ENCODE assay signal across 8 cellular contexts in genomic region chr17:1643293-1643998, GRCh38. TPM values are rescaled to one million over a fixed set of nuclear protein-coding genes. Genes with fewer than 3 reads are reported as not detected.
DNase-seq lines count a peak whose midpoint lies in the region; ATAC-seq and TF ChIP-seq lines count a peak whose summit lies in the region.

No MANE protein-coding gene starts in this region.

- peak overlapping the region in 1 of 2 experiments; percentile 59 for H2BK12ac ChIP-seq in mesenchymal stem cell (ENCODE audit: low read length in 2 of 2)

- peak; percentile 51 to 79 (median 72) for DNase-seq in CD4-positive, CD25-positive, alpha-beta regulatory T cell
- peak; percentile 44 for DNase-seq in activated CD4-positive, alpha-beta T cell treated with anti-CD3 and anti-CD28 coated beads for 1 hour
- DNase-seq in dermis blood vessel endothelial cell (peak; percentile 59), mesenchymal stem cell (no peak), testis (peak; percentile 64)

- no peaks in the 10 kb centered on the region for H3K79me1 ChIP-seq in mesenchymal stem cell (replicated peaks; ENCODE audit: low read length, poor library complexity, severe bottlenecking)

- no peaks in the 10 kb centered on the region for H3K9me3 ChIP-seq in CD4-positive, CD25-positive, alpha-beta regulatory T cell (ENCODE audit: control insufficient read depth in 2 of 2, low read length in 2 of 2)
- H3K9me3 ChIP-seq in mesenchymal stem cell (ENCODE audit: control insufficient read depth, low read length), result no peaks in the 10 kb centered on the region
- no peaks in the 10 kb centered on the region for H3K9me3 ChIP-seq in testis

- no peaks in the 10 kb centered on the region for H3K27me3 ChIP-seq in CD4-positive, CD25-positive, alpha-beta regulatory T cell (ENCODE audit: control insufficient read depth, insufficient read depth, low read length)
- H3K27me3 ChIP-seq in mesenchymal stem cell (ENCODE audit: control insufficient read depth in 1 of 2, insufficient read depth in 1 of 2, low read length in 2 of 2), result peaks cover 0 to 7% of the 10 kb centered on the region in 2 experiments
- H3K27me3 ChIP-seq in testis, result no peaks in the 10 kb centered on the region

- peak in 1 of 3 experiments; percentile 12 for TF ChIP-seq CTCF in testis (IDR thresholded peaks at IDR 0.05)

- no peak overlapping the region for H3K4me3 ChIP-seq in CD4-positive, CD25-positive, alpha-beta regulatory T cell (ENCODE audit: low read depth, low read length)
- peak overlapping the region; percentile 56 to 60 for H3K4me3 ChIP-seq in mesenchymal stem cell (ENCODE audit: insufficient read depth in 1 of 2, low read depth in 1 of 2, low read length in 2 of 2)
- H3K4me3 ChIP-seq in testis, result peak overlapping the region; percentile 20 to 43

- H3K9ac ChIP-seq in mesenchymal stem cell (ENCODE audit: low read length), result no peak overlapping the region

- no peak overlapping the region for H2AK5ac ChIP-seq in mesenchymal stem cell (ENCODE audit: low read length, severe bottlenecking)

- no peak for TF ChIP-seq POLR2A in testis (IDR thresholded peaks at IDR 0.05)

- H4K91ac ChIP-seq in mesenchymal stem cell (ENCODE audit: low read length), result peak overlapping the region; percentile 34

- H3K18ac ChIP-seq in mesenchymal stem cell (ENCODE audit: low read depth in 1 of 2, low read length in 2 of 2), result peak overlapping the region; percentile 80 to 97

- no peak overlapping the region for H2BK5ac ChIP-seq in mesenchymal stem cell (ENCODE audit: low read depth, low read length, poor library complexity, severe bottlenecking)

- peaks cover 22% of the 10 kb centered on the region for H3K4me1 ChIP-seq in CD4-positive, CD25-positive, alpha-beta regulatory T cell (ENCODE audit: control insufficient read depth, insufficient read depth, low read length, poor library complexity, severe bottlenecking)
- peaks cover 42% of the 10 kb centered on the region for H3K4me1 ChIP-seq in mesenchymal stem cell (ENCODE audit: control insufficient read depth, insufficient read depth, low read depth, low read length)
- peaks cover 14% of the 10 kb centered on the region for H3K4me1 ChIP-seq in testis

- no peaks in the 10 kb centered on the region for H3K36me3 Mint-ChIP-seq in CD4-positive, CD25-positive, alpha-beta regulatory T cell

- peak overlapping the region in 1 of 2 experiments; percentile 63 for H3K14ac ChIP-seq in mesenchymal stem cell (ENCODE audit: low read length in 2 of 2)

- H3K23ac ChIP-seq in mesenchymal stem cell (ENCODE audit: low read length in 2 of 2), result peak overlapping the region in 1 of 2 experiments; percentile 9

- peaks cover 0 to 3% (median 0%) of the 10 kb centered on the region in 7 donors for H3K9me3 Mint-ChIP-seq in CD4-positive, CD25-positive, alpha-beta regulatory T cell

- H2BK120ac ChIP-seq in mesenchymal stem cell (ENCODE audit: low read depth, low read length), result peak overlapping the region; percentile 74

- peak overlapping the region in 1 of 2 experiments; percentile 5 for H3K4ac ChIP-seq in mesenchymal stem cell (ENCODE audit: low read depth in 1 of 2, low read length in 2 of 2)

- peak overlapping the region in 2 of 4 donors; percentile 87 to 90 for H3K4me3 Mint-ChIP-seq in CD4-positive, CD25-positive, alpha-beta regulatory T cell

- ATAC-seq in CD4-positive, CD25-positive, alpha-beta regulatory T cell (ENCODE audit: low read depth in 2 of 2), result peak; percentile 51 to 62
- ATAC-seq in HG02759 (IDR thresholded peaks at IDR 0.05; ENCODE audit: unreplicated experiment), result peak; percentile 32
- ATAC-seq in GM19452 (IDR thresholded peaks at IDR 0.05; ENCODE audit: unreplicated experiment), result no peak
- ATAC-seq in HG03139 (IDR thresholded peaks at IDR 0.05; ENCODE audit: unreplicated experiment), result no peak

- peak overlapping the region; percentile 90 for H4K8ac ChIP-seq in mesenchymal stem cell (ENCODE audit: low read length)

- peak overlapping the region; percentile 8 for H2AFZ ChIP-seq in mesenchymal stem cell (ENCODE audit: low read depth, low read length)

- H2BK15ac ChIP-seq in mesenchymal stem cell (ENCODE audit: low read depth, poor library complexity, severe bottlenecking), result peak overlapping the region; percentile 89

- H3K36me3 ChIP-seq in CD4-positive, CD25-positive, alpha-beta regulatory T cell (ENCODE audit: control insufficient read depth, insufficient read depth, low read length), result no peaks in the 10 kb centered on the region
- H3K36me3 ChIP-seq in mesenchymal stem cell (ENCODE audit: control insufficient read depth in 1 of 2, insufficient read depth in 2 of 2, low read depth in 1 of 2, low read length in 2 of 2) (peaks cover 6 to 9% of the 10 kb centered on the region in 2 experiments), testis (ENCODE audit: low read depth, missing control alignments) (no peaks in the 10 kb centered on the region)

- intact Hi-C loops in testis (cut with DNase I; ENCODE audit: low total_unique reads), result no loop called here

- peak overlapping the region; percentile 98 for H3K4me2 ChIP-seq in mesenchymal stem cell (ENCODE audit: low read length, poor library complexity, severe bottlenecking)

- no peak overlapping the region for H3K27ac ChIP-seq in CD4-positive, CD25-positive, alpha-beta regulatory T cell (ENCODE audit: insufficient read depth, low read length, poor library complexity, severe bottlenecking)
- H3K27ac ChIP-seq in mesenchymal stem cell (ENCODE audit: low read length, poor library complexity, severe bottlenecking), result no peak overlapping the region
- H3K27ac ChIP-seq in testis, result no peak overlapping the region

- H3K27me3 Mint-ChIP-seq in CD4-positive, CD25-positive, alpha-beta regulatory T cell, result no peaks in the 10 kb centered on the region

- H3K27ac Mint-ChIP-seq in CD4-positive, CD25-positive, alpha-beta regulatory T cell, result no peak overlapping the region

- WGBS in mesenchymal stem cell, result 8% methylated on average over 40 of the region's 90 CpGs
- WGBS in testis, 2 donors, result 1% methylated on average over 36 of the region's 90 CpGs; no CpG with 5 or more reads in 1 of the 2 donors

- peaks cover 0 to 15% (median 4%) of the 10 kb centered on the region in 4 donors for H3K4me1 Mint-ChIP-seq in CD4-positive, CD25-positive, alpha-beta regulatory T cell

RNA-seq across cellular contexts. Expression of gene SCARF1, which starts 2.1 kb away (rescaled TPM):
- 1.5 TPM for total RNA-seq in CD4-positive, CD25-positive, alpha-beta regulatory T cell
- polyA plus RNA-seq in CD4-positive, CD25-positive, alpha-beta regulatory T cell, result under 1 TPM in 1 of 4 donors, not detected in 3; 0.49 TPM
- total RNA-seq in dermis blood vessel endothelial cell, result 172 and 200 TPM in 2 replicates
- 3.0 TPM for polyA plus RNA-seq in mesenchymal stem cell (2013, experiment 1 of 2)
- 3.3 TPM for polyA plus RNA-seq in mesenchymal stem cell (2013, experiment 2 of 2)
- 10 to 100 TPM in 1 of 2 donors, 1 to 10 TPM in 1; 9.3 to 11.6 TPM for total RNA-seq in testis
- 4.7 TPM for polyA plus RNA-seq in testis (ENCODE audit: insufficient read depth, low read depth, low replicate concordance)

RNA-seq across cellular contexts. Expression of gene RILP, which starts 6.2 kb away (rescaled TPM):
- 1.5 TPM for total RNA-seq in CD4-positive, CD25-positive, alpha-beta regulatory T cell
- 1 to 10 TPM; 3.7 to 7.6 (median 5.2) TPM for polyA plus RNA-seq in CD4-positive, CD25-positive, alpha-beta regulatory T cell
- total RNA-seq in dermis blood vessel endothelial cell (12.0 and 15.7 TPM in 2 replicates), testis (10 to 100 TPM; 30.6 to 32.5 TPM)
- polyA plus RNA-seq in mesenchymal stem cell (2013, experiment 1 of 2), result 10.4 TPM
- 10.6 TPM for polyA plus RNA-seq in mesenchymal stem cell (2013, experiment 2 of 2)
- 8.4 TPM for polyA plus RNA-seq in testis (ENCODE audit: insufficient read depth, low read depth, low replicate concordance)

RNA-seq across cellular contexts. Expression of gene SLC43A2, which starts 14.8 kb away (rescaled TPM):
- total RNA-seq in CD4-positive, CD25-positive, alpha-beta regulatory T cell, result 6.6 TPM
- 1 to 10 TPM; 3.5 to 6.9 (median 5.2) TPM for polyA plus RNA-seq in CD4-positive, CD25-positive, alpha-beta regulatory T cell
- total RNA-seq in dermis blood vessel endothelial cell (33.9 and 53.5 TPM in 2 replicates), testis (10 to 100 TPM; 12.4 to 15.7 TPM)
- 14.0 TPM for polyA plus RNA-seq in mesenchymal stem cell (2013, experiment 1 of 2)
- polyA plus RNA-seq in mesenchymal stem cell (2013, experiment 2 of 2), result 13.3 TPM
- 11.7 TPM for polyA plus RNA-seq in testis (ENCODE audit: insufficient read depth, low read depth, low replicate concordance)

RNA-seq across cellular contexts. Expression of gene PRPF8, which starts 41.2 kb away (rescaled TPM):
- 405 TPM for total RNA-seq in CD4-positive, CD25-positive, alpha-beta regulatory T cell
- 100 to 1,000 TPM; 146 to 170 (median 159) TPM for polyA plus RNA-seq in CD4-positive, CD25-positive, alpha-beta regulatory T cell
- total RNA-seq in dermis blood vessel endothelial cell (79.6 and 218 TPM in 2 replicates), testis (100 to 1,000 TPM; 307 to 325 TPM)
- polyA plus RNA-seq in mesenchymal stem cell (2013, experiment 1 of 2), result 89.1 TPM
- polyA plus RNA-seq in mesenchymal stem cell (2013, experiment 2 of 2), result 80.8 TPM
- polyA plus RNA-seq in testis (ENCODE audit: insufficient read depth, low read depth, low replicate concordance), result 315 TPM

Comparison
In these comparisons a context has a peak if more than half of its experiments do, and no peak if none do; other contexts are left out.
1. ATAC-seq: peak in CD4-positive, CD25-positive, alpha-beta regulatory T cell (2 of 2) and HG02759 (single experiment); none in GM19452 (single experiment) and HG03139 (single experiment).
2. RNA of gene SCARF1, which starts 2.1 kb away (total RNA-seq): 172 to 200 TPM in dermis blood vessel endothelial cell; 9.3 to 11.6 TPM in testis and 1.5 TPM in CD4-positive, CD25-positive, alpha-beta regulatory T cell (single experiment); every median in the first group is over 10 times any median in the second.